ENCODE assay signal across 31 cellular contexts in genomic region chr19:9313756-9314155, GRCh38. TPM values are rescaled to one million over a fixed set of nuclear protein-coding genes. Genes with fewer than 3 reads are reported as not detected.
DNase-seq lines count a peak whose midpoint lies in the region; TF ChIP-seq lines count a peak whose summit lies in the region.
"Had no signal": no experiment of that assay in that cellular context is flagged by ENCODE, and none has a peak within 500 bp of the region (broad histone marks: within the 10 kb centered on the region; RNA-seq: fewer than 3 reads in every experiment).

No MANE protein-coding gene starts in this region.

- no peak overlapping the region for H2BK5ac ChIP-seq in trophoblast cell (ENCODE audit: low read depth, low read length, poor library complexity)

- no peak overlapping the region for H3K14ac ChIP-seq in trophoblast cell (ENCODE audit: low read length)

- peaks cover 7% of the 10 kb centered on the region for H3K79me2 ChIP-seq in osteoblast (ENCODE audit: insufficient read depth, low read length)
- peaks cover 2% of the 10 kb centered on the region for H3K79me2 ChIP-seq in trophoblast cell (ENCODE audit: control insufficient read depth, insufficient read depth, low read length, poor library complexity)

- H3K79me1 ChIP-seq in trophoblast cell (ENCODE audit: low read length): peaks cover 6% of the 10 kb centered on the region

- H4K12ac ChIP-seq in trophoblast cell (ENCODE audit: low read depth, low read length): no peak overlapping the region

- no peak overlapping the region for H2AFZ ChIP-seq in osteoblast (ENCODE audit: low read length)
- H2AFZ ChIP-seq in trophoblast cell (ENCODE audit: insufficient read depth, low read length, poor library complexity): no peak overlapping the region

- no peak overlapping the region for H2BK120ac ChIP-seq in trophoblast cell (ENCODE audit: insufficient read depth, low read length, poor library complexity)

- H4K91ac ChIP-seq in trophoblast cell (ENCODE audit: low read depth, low read length): no peak overlapping the region

- H3K36me3 ChIP-seq in osteoblast (ENCODE audit: insufficient read depth, low read length): no peaks in the 10 kb centered on the region
- no peaks in the 10 kb centered on the region for H3K36me3 ChIP-seq in trophoblast cell (ENCODE audit: control insufficient read depth in 1 of 2, insufficient read depth in 2 of 2, low read length in 2 of 2)
- H3K36me3 ChIP-seq: BE2C; BLaER1; BLaER1 treated with 17β-estradiol and CSF1 and Interleukin-3, amounts not matched to agents 10 nM and 100 nM had no signal

- no peak overlapping the region for H3K9ac ChIP-seq in trophoblast cell (ENCODE audit: low read length)
- H3K9ac ChIP-seq: BLaER1; BLaER1 treated with 17β-estradiol and CSF1 and Interleukin-3, amounts not matched to agents 10 nM and 100 nM had no signal

- no peak overlapping the region for H3K18ac ChIP-seq in trophoblast cell (ENCODE audit: low read length)

- H3K27ac ChIP-seq in osteoblast (ENCODE audit: low read depth, low read length) (no peak overlapping the region), trophoblast cell (ENCODE audit: low read depth, low read length) (no peak overlapping the region)
- H3K27ac ChIP-seq: 22Rv1; A549; BLaER1; BLaER1 treated with 17β-estradiol and CSF1 and Interleukin-3, amounts not matched to agents 10 nM and 100 nM; C4-2B had no signal

- peak; percentile 2 for DNase-seq in NCI-H2171 treated with DMSO at 0.1 percent for 48 hours (lab: John Stamatoyannopoulos, UW)
- DNase-seq in NCI-H2171 (lab: John Stamatoyannopoulos, UW): no peak
- DNase-seq in osteoblast (ENCODE audit: insufficient read length, low spot score, missing footprints): peak; percentile 50
- DNase-seq in trophoblast cell: peak; percentile 20 to 61
- no peak for DNase-seq in activated CD4-positive, CD25-positive, alpha-beta regulatory T cell treated with anti-CD3 and anti-CD28 coated beads, Interleukin-2, amount 50 U/mL, for 72 hours
- no peak for DNase-seq in glomerular visceral epithelial cell (ENCODE audit: extremely low spot score)
- DNase-seq: 8988T; ACHN; AML-193; BE2C; C1 segment of cervical spinal cord; Caco-2; Calu3; CD4-positive, alpha-beta memory T cell; CD4-positive, alpha-beta T cell; CD4-positive, CD25-positive, alpha-beta regulatory T cell; CD8-positive, alpha-beta memory T cell; CD8-positive, alpha-beta T cell; COR-L47; DMS 273 treated with DMSO at 0.1 percent for 48 hours; DMS153; DMS53; DMS79; DMS79 treated with DMSO at 0.1 percent for 48 hours; DND-41; EL had no signal

- H4K20me1 ChIP-seq in osteoblast (ENCODE audit: insufficient read depth, low read length): no peaks in the 10 kb centered on the region
- H4K20me1 ChIP-seq: BLaER1; BLaER1 treated with 17β-estradiol and CSF1 and Interleukin-3, amounts not matched to agents 10 nM and 100 nM had no signal

- H3K4me3 ChIP-seq in osteoblast (ENCODE audit: insufficient read depth, low read length) (no peak overlapping the region), trophoblast cell (ENCODE audit: low read depth, low read length) (no peak overlapping the region)
- H3K4me3 ChIP-seq: A549; BLaER1; BLaER1 treated with 17β-estradiol and CSF1 and Interleukin-3, amounts not matched to agents 10 nM and 100 nM had no signal

- no peak overlapping the region for H4K8ac ChIP-seq in trophoblast cell (ENCODE audit: low read depth, low read length)

- no peak overlapping the region for H3K4ac ChIP-seq in trophoblast cell (ENCODE audit: low read depth, low read length)

- H2AK5ac ChIP-seq in trophoblast cell (ENCODE audit: low read length): no peak overlapping the region

- H3K23ac ChIP-seq in trophoblast cell (ENCODE audit: low read length): no peak overlapping the region

- H2BK12ac ChIP-seq in trophoblast cell (ENCODE audit: low read length): no peak overlapping the region

- H3K27me3 ChIP-seq in osteoblast (ENCODE audit: insufficient read depth, low read length) (no peaks in the 10 kb centered on the region), trophoblast cell (ENCODE audit: insufficient read depth, low read length) (no peaks in the 10 kb centered on the region)
- H3K27me3 ChIP-seq: BE2C; BLaER1; BLaER1 treated with 17β-estradiol and CSF1 and Interleukin-3, amounts not matched to agents 10 nM and 100 nM had no signal

- no peaks in the 10 kb centered on the region for H3K9me3 ChIP-seq in osteoblast (ENCODE audit: low read depth, low read length)
- H3K9me3 ChIP-seq in trophoblast cell (ENCODE audit: insufficient read depth, low read depth, low read length): peaks cover 11% of the 10 kb centered on the region
- H3K9me3 ChIP-seq: BE2C had no signal

- H3K4me1 ChIP-seq in osteoblast (ENCODE audit: insufficient read depth, low read length) (no peaks in the 10 kb centered on the region), trophoblast cell (ENCODE audit: control insufficient read depth in 1 of 2, insufficient read depth in 2 of 2, low read length in 2 of 2) (no peaks in the 10 kb centered on the region)
- H3K4me1 ChIP-seq: A549, BE2C, Caco-2 had no signal

- no peak overlapping the region for H3K4me2 ChIP-seq in osteoblast (ENCODE audit: insufficient read depth, low read length)
- no peak overlapping the region for H3K4me2 ChIP-seq in trophoblast cell (ENCODE audit: low read length)
- H3K4me2 ChIP-seq: A549; BLaER1; BLaER1 treated with 17β-estradiol and CSF1 and Interleukin-3, amounts not matched to agents 10 nM and 100 nM had no signal

- no peak for TF ChIP-seq CTCF in osteoblast (IDR thresholded peaks at IDR 0.05; ENCODE audit: extremely low read depth, low read depth, low read length)

- WGBS in trophoblast cell (ENCODE audit: extremely low coverage, insufficient coverage, insufficient read length): no CpG with 5 or more reads among the region's 4 CpGs

RNA-seq across cellular contexts. Expression of gene ZNF699, which starts 4.1 kb away (rescaled TPM):
- 17.1 and 19.2 TPM in 2 replicates for total RNA-seq in osteoblast
- 2.8 and 2.9 TPM in 2 replicates for polyA plus RNA-seq in trophoblast cell (2013)

RNA-seq across cellular contexts. Expression of gene ZNF559, which starts 10.2 kb away (rescaled TPM):
- 13.8 and 15.2 TPM in 2 replicates for total RNA-seq in osteoblast
- polyA plus RNA-seq in trophoblast cell (2013): 6.3 and 6.7 TPM in 2 replicates

RNA-seq across cellular contexts. Expression of gene ZNF177, which starts 49.1 kb away (rescaled TPM):
- 0.72 and 1.8 TPM in 2 replicates for total RNA-seq in osteoblast
- 2.3 and 2.6 TPM in 2 replicates for polyA plus RNA-seq in trophoblast cell (2013)

Comparison
In these comparisons a context has a peak if more than half of its experiments do, and no peak if none do; other contexts are left out.
1. DNase-seq: peak in NCI-H2171 treated with DMSO at 0.1 percent for 48 hours (single experiment), osteoblast (single experiment) and trophoblast cell (2 of 2); none in NCI-H2171 (single experiment), activated CD4-positive, CD25-positive, alpha-beta regulatory T cell treated with anti-CD3 and anti-CD28 coated beads, Interleukin-2, amount 50 U/mL, for 72 hours (single experiment) and glomerular visceral epithelial cell (single experiment).